8 cellular contexts compared by ENCODE assay signal in the genomic region with DNA sequence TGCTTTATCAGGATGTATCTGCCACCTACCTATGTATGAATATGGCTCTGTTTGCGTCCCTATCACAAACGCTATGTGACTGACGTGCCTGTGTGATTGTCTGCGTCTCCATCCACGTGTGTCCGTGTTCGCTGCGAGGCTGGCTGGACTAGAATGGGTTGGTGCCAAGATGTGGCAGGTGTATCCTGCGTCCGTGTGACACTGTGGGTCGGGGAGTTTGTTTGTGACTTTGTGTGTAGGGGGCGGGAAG. TPM values are rescaled to one million over a fixed set of nuclear protein-coding genes. Genes with fewer than 3 reads are reported as not detected.
DNase-seq lines count a peak whose midpoint lies in the region; ATAC-seq and TF ChIP-seq lines count a peak whose summit lies in the region.

No MANE protein-coding gene starts in this region.

- intact Hi-C loops in activated CD4-positive, alpha-beta memory T cell treated with anti-CD3 and anti-CD28 coated beads for 36 hours (cut with micrococcal nuclease): loop anchor here (1.0 kb wide), 1 partner anchor 9 kb away; a partner anchor contains a TSS

- H3K4me1 ChIP-seq in thoracic aorta (ENCODE audit: control insufficient read depth in 1 of 2, low read depth in 2 of 2): peaks cover 42 to 79% of the 10 kb centered on the region in 2 donors

- CTCF ChIA-PET in activated CD4-positive, alpha-beta memory T cell treated with anti-CD3 and anti-CD28 coated beads, Interleukin-2, amount 10 ng/mL, durations not matched to agents 7 days and 5 days (lab: Charles Lee): interaction anchor here (1.0 to 3.2 kb wide), 6 partner anchors 9 to 45 kb away, joined by 3 to 58 read pairs (median 3); a partner anchor contains a TSS
- CTCF ChIA-PET in activated CD4-positive, alpha-beta memory T cell treated with anti-CD3 and anti-CD28 coated beads for 36 hours (lab: Charles Lee): interaction anchor here (0.7 to 3.4 kb wide), 7 partner anchors 10 to 65 kb away, joined by 3 to 32 read pairs (median 5); a partner anchor contains a TSS

- POLR2A ChIA-PET in activated CD4-positive, alpha-beta memory T cell treated with anti-CD3 and anti-CD28 coated beads, Interleukin-2, amount 10 ng/mL, durations not matched to agents 7 days and 5 days (lab: Charles Lee): interaction anchor here (0.6 to 16.7 kb wide), 6 partner anchors 15 to 156 kb away, joined by 3 to 574 read pairs (median 4); a partner anchor contains a TSS
- POLR2A ChIA-PET in activated CD4-positive, alpha-beta memory T cell treated with anti-CD3 and anti-CD28 coated beads for 36 hours (lab: Charles Lee): interaction anchor here (2.0 to 3.5 kb wide), 2 partner anchors 10 to 13 kb away, joined by 18 to 87 read pairs; a partner anchor contains a TSS

- no peaks in the 10 kb centered on the region for H3K9me3 Mint-ChIP-seq in activated CD4-positive, alpha-beta memory T cell treated with anti-CD3 and anti-CD28 coated beads, Interleukin-2, amount 10 ng/mL, durations not matched to agents 7 days and 5 days
- no peaks in the 10 kb centered on the region for H3K9me3 Mint-ChIP-seq in activated CD4-positive, alpha-beta memory T cell treated with anti-CD3 and anti-CD28 coated beads for 36 hours
- no peaks in the 10 kb centered on the region for H3K9me3 Mint-ChIP-seq in activated naive CD8-positive, alpha-beta T cell (ENCODE audit: low read depth)
- no peaks in the 10 kb centered on the region for H3K9me3 Mint-ChIP-seq in immature natural killer cell

- no peak for DNase-seq in activated CD4-positive, alpha-beta memory T cell treated with anti-CD3 and anti-CD28 coated beads, Interleukin-2, amount 10 ng/mL, durations not matched to agents 7 days and 5 days
- DNase-seq in activated CD4-positive, alpha-beta memory T cell treated with anti-CD3 and anti-CD28 coated beads for 36 hours: no peak
- DNase-seq in immature natural killer cell (no peak), thoracic aorta (ENCODE audit: low spot score) (no peak), NCI-H2196 treated with DMSO at 0.1 percent for 48 hours (lab: John Stamatoyannopoulos, UW; ENCODE audit: unreplicated experiment) (no peak)

- peak overlapping the region; percentile 99 to 100 for H3K27ac ChIP-seq in thoracic aorta

- H3K36me3 ChIP-seq in thoracic aorta: no peaks in the 10 kb centered on the region

- H3K27ac Mint-ChIP-seq in activated CD4-positive, alpha-beta memory T cell treated with anti-CD3 and anti-CD28 coated beads, Interleukin-2, amount 10 ng/mL, durations not matched to agents 7 days and 5 days: no peak overlapping the region
- H3K27ac Mint-ChIP-seq in activated CD4-positive, alpha-beta memory T cell treated with anti-CD3 and anti-CD28 coated beads for 36 hours: no peak overlapping the region
- peak overlapping the region; percentile 99 for H3K27ac Mint-ChIP-seq in activated naive CD8-positive, alpha-beta T cell
- H3K27ac Mint-ChIP-seq in immature natural killer cell: peak overlapping the region in 5 of 6 donors; percentile 93 to 98 (median 95)

- no peaks in the 10 kb centered on the region for H3K36me3 Mint-ChIP-seq in activated CD4-positive, alpha-beta memory T cell treated with anti-CD3 and anti-CD28 coated beads, Interleukin-2, amount 10 ng/mL, durations not matched to agents 7 days and 5 days (ENCODE audit: low read depth)
- H3K36me3 Mint-ChIP-seq in activated CD4-positive, alpha-beta memory T cell treated with anti-CD3 and anti-CD28 coated beads for 36 hours: no peaks in the 10 kb centered on the region
- no peaks in the 10 kb centered on the region for H3K36me3 Mint-ChIP-seq in activated naive CD8-positive, alpha-beta T cell
- no peaks in the 10 kb centered on the region for H3K36me3 Mint-ChIP-seq in immature natural killer cell

- peaks cover 48% of the 10 kb centered on the region for H3K4me1 Mint-ChIP-seq in activated CD4-positive, alpha-beta memory T cell treated with anti-CD3 and anti-CD28 coated beads, Interleukin-2, amount 10 ng/mL, durations not matched to agents 7 days and 5 days
- peaks cover 33% of the 10 kb centered on the region for H3K4me1 Mint-ChIP-seq in activated CD4-positive, alpha-beta memory T cell treated with anti-CD3 and anti-CD28 coated beads for 36 hours (ENCODE audit: low read depth)
- H3K4me1 Mint-ChIP-seq in activated naive CD8-positive, alpha-beta T cell (ENCODE audit: low read depth): peaks cover 38% of the 10 kb centered on the region
- peaks cover 33 to 35% of the 10 kb centered on the region in 2 donors for H3K4me1 Mint-ChIP-seq in immature natural killer cell

- no peaks in the 10 kb centered on the region for H3K27me3 ChIP-seq in thoracic aorta (replicated peaks; ENCODE audit: insufficient read depth)

- H3K4me3 ChIP-seq in thoracic aorta: peak overlapping the region; percentile 76

- no peaks in the 10 kb centered on the region for H3K27me3 Mint-ChIP-seq in activated CD4-positive, alpha-beta memory T cell treated with anti-CD3 and anti-CD28 coated beads, Interleukin-2, amount 10 ng/mL, durations not matched to agents 7 days and 5 days
- H3K27me3 Mint-ChIP-seq in activated CD4-positive, alpha-beta memory T cell treated with anti-CD3 and anti-CD28 coated beads for 36 hours: no peaks in the 10 kb centered on the region
- no peaks in the 10 kb centered on the region for H3K27me3 Mint-ChIP-seq in activated naive CD8-positive, alpha-beta T cell
- H3K27me3 Mint-ChIP-seq in immature natural killer cell (ENCODE audit: low read depth in 3 of 3): peaks cover 7 to 21% (median 17%) of the 10 kb centered on the region in 3 donors

- H3K9me3 ChIP-seq in thoracic aorta: no peaks in the 10 kb centered on the region

- no peak for TF ChIP-seq CTCF in thoracic aorta (IDR thresholded peaks at IDR 0.05)

- H3K4me3 Mint-ChIP-seq in activated CD4-positive, alpha-beta memory T cell treated with anti-CD3 and anti-CD28 coated beads, Interleukin-2, amount 10 ng/mL, durations not matched to agents 7 days and 5 days: peak overlapping the region; percentile 87
- H3K4me3 Mint-ChIP-seq in activated CD4-positive, alpha-beta memory T cell treated with anti-CD3 and anti-CD28 coated beads for 36 hours: no peak overlapping the region
- H3K4me3 Mint-ChIP-seq in activated naive CD8-positive, alpha-beta T cell: peak overlapping the region; percentile 94
- H3K4me3 Mint-ChIP-seq in immature natural killer cell: peak overlapping the region; percentile 81 to 95 (median 90)

- ATAC-seq in thoracic aorta (ENCODE audit: insufficient number of reproducible peaks, low FRiP score, low read depth) (no peak), GM21619 (IDR thresholded peaks at IDR 0.05; ENCODE audit: unreplicated experiment) (no peak), GM18502 (IDR thresholded peaks at IDR 0.05; ENCODE audit: poor library complexity, unreplicated experiment) (no peak)

RNA-seq across cellular contexts. Expression of a gene that starts 6.7 kb away (rescaled TPM):
- 10 to 100 TPM; 17.0 to 17.8 TPM for total RNA-seq in activated CD4-positive, alpha-beta memory T cell treated with anti-CD3 and anti-CD28 coated beads, Interleukin-2, amount 10 ng/mL, durations not matched to agents 7 days and 5 days
- 10 to 100 TPM; 20.2 to 22.2 TPM for total RNA-seq in activated CD4-positive, alpha-beta memory T cell treated with anti-CD3 and anti-CD28 coated beads for 36 hours
- 1 to 10 TPM in 2 of 3 donors, not detected in 1; 2.1 to 2.5 TPM for polyA plus RNA-seq in immature natural killer cell
- total RNA-seq in thoracic aorta: 100 to 1,000 TPM in 1 of 2 donors, 10 to 100 TPM in 1; 22.6 to 102 TPM

RNA-seq across cellular contexts. Expression of a gene that starts 9.2 kb away (rescaled TPM):
- total RNA-seq in activated CD4-positive, alpha-beta memory T cell treated with anti-CD3 and anti-CD28 coated beads, Interleukin-2, amount 10 ng/mL, durations not matched to agents 7 days and 5 days: 100 to 1,000 TPM; 197 TPM
- total RNA-seq in activated CD4-positive, alpha-beta memory T cell treated with anti-CD3 and anti-CD28 coated beads for 36 hours: 100 to 1,000 TPM; 409 to 411 TPM
- polyA plus RNA-seq in immature natural killer cell: 100 to 1,000 TPM; 620 to 796 (median 697) TPM
- 1,000 to 10,000 TPM in 1 of 2 donors, 100 to 1,000 TPM in 1; 698 to 2,087 TPM for total RNA-seq in thoracic aorta

RNA-seq across cellular contexts. Expression of a gene that starts 19.5 kb away (rescaled TPM):
- 100 to 1,000 TPM; 234 to 240 TPM for total RNA-seq in activated CD4-positive, alpha-beta memory T cell treated with anti-CD3 and anti-CD28 coated beads, Interleukin-2, amount 10 ng/mL, durations not matched to agents 7 days and 5 days
- 100 to 1,000 TPM; 253 to 258 TPM for total RNA-seq in activated CD4-positive, alpha-beta memory T cell treated with anti-CD3 and anti-CD28 coated beads for 36 hours
- polyA plus RNA-seq in immature natural killer cell: 100 to 1,000 TPM; 157 to 165 (median 159) TPM
- 100 to 1,000 TPM; 107 to 235 TPM for total RNA-seq in thoracic aorta

RNA-seq across cellular contexts. Expression of a gene that starts 19.8 kb away (rescaled TPM):
- total RNA-seq in activated CD4-positive, alpha-beta memory T cell treated with anti-CD3 and anti-CD28 coated beads, Interleukin-2, amount 10 ng/mL, durations not matched to agents 7 days and 5 days: 10 to 100 TPM; 19.2 to 25.5 TPM
- total RNA-seq in activated CD4-positive, alpha-beta memory T cell treated with anti-CD3 and anti-CD28 coated beads for 36 hours: 10 to 100 TPM; 42.4 to 44.6 TPM
- polyA plus RNA-seq in immature natural killer cell: 10 to 100 TPM in 1 of 3 donors, 1 to 10 TPM in 2; 3.0 to 11.0 (median 4.5) TPM
- total RNA-seq in thoracic aorta: not detected

RNA-seq across cellular contexts. Expression of a gene that starts 24.3 kb away (rescaled TPM):
- 10 to 100 TPM; 34.8 to 38.4 TPM for total RNA-seq in activated CD4-positive, alpha-beta memory T cell treated with anti-CD3 and anti-CD28 coated beads, Interleukin-2, amount 10 ng/mL, durations not matched to agents 7 days and 5 days
- 10 to 100 TPM; 61.9 to 66.8 TPM for total RNA-seq in activated CD4-positive, alpha-beta memory T cell treated with anti-CD3 and anti-CD28 coated beads for 36 hours
- polyA plus RNA-seq in immature natural killer cell: 10 to 100 TPM; 27.7 to 45.4 (median 37.5) TPM
- total RNA-seq in thoracic aorta: 1 to 10 TPM; 3.0 to 7.9 TPM

Comparison
In these comparisons a context has a peak if more than half of its experiments do, and no peak if none do; other contexts are left out.
1. H3K27ac Mint-ChIP-seq: peak in activated naive CD8-positive, alpha-beta T cell (single experiment) and immature natural killer cell (5 of 6); none in activated CD4-positive, alpha-beta memory T cell treated with anti-CD3 and anti-CD28 coated beads, Interleukin-2, amount 10 ng/mL, durations not matched to agents 7 days and 5 days (single experiment) and activated CD4-positive, alpha-beta memory T cell treated with anti-CD3 and anti-CD28 coated beads for 36 hours (single experiment).